8 cellular contexts compared by ENCODE assay signal in genomic region chr3:182979719-182980191, GRCh38. TPM values are rescaled to one million over a fixed set of nuclear protein-coding genes. Genes with fewer than 3 reads are reported as not detected.
DNase-seq lines count a peak whose midpoint lies in the region; ATAC-seq lines count a peak whose summit lies in the region.

No MANE protein-coding gene starts in this region.

- H3K9me3 Mint-ChIP-seq in activated naive CD4-positive, alpha-beta T cell treated with anti-CD3 and anti-CD28 coated beads, Interleukin-2, amount 50 U/mL, for 72 hours, result no peaks in the 10 kb centered on the region

- intact Hi-C loops in Right ventricle myocardium inferior (cut with DNase I), result loop anchor here (2.0 to 10.0 kb wide), 2 partner anchors 119 to 185 kb away; partner anchors contain the start of genes ATP11B and MCCC1
- intact Hi-C loops in cardiac septum (cut with DNase I), result no loop called here
- intact Hi-C loops in left ventricle myocardium superior (cut with micrococcal nuclease), result no loop called here

- H3K36me3 Mint-ChIP-seq in activated naive CD4-positive, alpha-beta T cell treated with anti-CD3 and anti-CD28 coated beads, Interleukin-2, amount 50 U/mL, for 72 hours, result peaks cover 8 to 9% of the 10 kb centered on the region in 2 donors

- peak; percentile 23 for ATAC-seq in Right ventricle myocardium inferior
- peak; percentile 24 for ATAC-seq in HG02884 (IDR thresholded peaks at IDR 0.05; ENCODE audit: unreplicated experiment)
- peak; percentile 18 to 22 for ATAC-seq in activated naive CD4-positive, alpha-beta T cell treated with anti-CD3 and anti-CD28 coated beads, Interleukin-2, amount 50 U/mL, for 72 hours
- ATAC-seq in left ventricle myocardium superior, result peak; percentile 38
- no peak for ATAC-seq in GM18858 (IDR thresholded peaks at IDR 0.05; ENCODE audit: unreplicated experiment)

- peak; percentile 66 for DNase-seq in Right ventricle myocardium inferior (ENCODE audit: missing footprints)
- no peak for DNase-seq in cardiac septum (ENCODE audit: low spot score)
- DNase-seq in NCI-H69 (lab: John Stamatoyannopoulos, UW), result peak; percentile 73
- DNase-seq in activated naive CD4-positive, alpha-beta T cell treated with anti-CD3 and anti-CD28 coated beads, Interleukin-2, amount 50 U/mL, for 72 hours (ENCODE audit: low spot score in 2 of 2), result peak in 1 of 2 donors; percentile 17
- peak; percentile 48 for DNase-seq in left ventricle myocardium superior
- peak; percentile 36 for DNase-seq in pons (ENCODE audit: low spot score)

- H3K27ac Mint-ChIP-seq in activated naive CD4-positive, alpha-beta T cell treated with anti-CD3 and anti-CD28 coated beads, Interleukin-2, amount 50 U/mL, for 72 hours, result peak overlapping the region; percentile 77 to 87

RNA-seq across cellular contexts. Expression of gene DCUN1D1, which starts 0.6 kb away (rescaled TPM):
- total RNA-seq in Right ventricle myocardium inferior, result 36.9 TPM
- total RNA-seq in cardiac septum, result 36.3 TPM
- total RNA-seq in activated naive CD4-positive, alpha-beta T cell treated with anti-CD3 and anti-CD28 coated beads, Interleukin-2, amount 50 U/mL, for 72 hours, result 10 to 100 TPM; 30.6 to 50.2 TPM
- 39.5 TPM for total RNA-seq in left ventricle myocardium superior
